Comparison of ENCODE assay signal across 8 cellular contexts in genomic region chr20:2751868-2752630, GRCh38. TPM values are rescaled to one million over a fixed set of nuclear protein-coding genes. Genes with fewer than 3 reads are reported as not detected.
DNase-seq lines count a peak whose midpoint lies in the region; ATAC-seq and TF ChIP-seq lines count a peak whose summit lies in the region.

No MANE protein-coding gene starts in this region.

- intact Hi-C loops in lower lobe of right lung (cut with DNase I): no loop called here
- intact Hi-C loops in testis (cut with DNase I; ENCODE audit: low total_unique reads): no loop called here

- H3K27me3 ChIP-seq in brain microvascular endothelial cell (replicated peaks) (peaks cover 66% of the 10 kb centered on the region), lower lobe of right lung (ENCODE audit: low read depth) (peaks cover 24% of the 10 kb centered on the region), testis (no peaks in the 10 kb centered on the region)

- peaks cover 28% of the 10 kb centered on the region for H3K4me1 ChIP-seq in lower lobe of right lung
- peaks cover 7% of the 10 kb centered on the region for H3K4me1 ChIP-seq in testis

- in situ Hi-C loops in brain microvascular endothelial cell (cut with HindIII; ENCODE audit: low pct_ligation_motif_present, low sequenced_read_pairs): no loop called here

- TF ChIP-seq CTCF in brain microvascular endothelial cell (IDR thresholded peaks at IDR 0.05; ENCODE audit: low read depth, low read length, missing control alignments) (no peak), lower lobe of right lung (IDR thresholded peaks at IDR 0.05) (no peak), testis (IDR thresholded peaks at IDR 0.05) (peak in 1 of 3 experiments; percentile 7)

- no peaks in the 10 kb centered on the region for H3K36me3 ChIP-seq in brain microvascular endothelial cell (replicated peaks)
- H3K36me3 ChIP-seq in lower lobe of right lung: no peaks in the 10 kb centered on the region
- no peaks in the 10 kb centered on the region for H3K36me3 ChIP-seq in testis (ENCODE audit: low read depth, missing control alignments)

- DNase-seq in NCI-H1417 (lab: John Stamatoyannopoulos, UW): peak; percentile 35 to 70 (median 69)
- DNase-seq in NCI-H1417 treated with DMSO at 0.1 percent for 48 hours (lab: John Stamatoyannopoulos, UW): no peak
- DNase-seq in T follicular helper cell (ENCODE audit: low read depth): peak; percentile 37
- DNase-seq in brain microvascular endothelial cell: no peak
- DNase-seq in lower lobe of right lung: peak; percentile 55
- no peak for DNase-seq in testis
- DNase-seq in occipital lobe (lab: John Stamatoyannopoulos, UW): no peak
- DNase-seq in cerebellar cortex (ENCODE audit: low spot score): no peak

- TF ChIP-seq POLR2A in testis (IDR thresholded peaks at IDR 0.05): no peak

- H3K9me3 ChIP-seq in lower lobe of right lung (no peaks in the 10 kb centered on the region), testis (no peaks in the 10 kb centered on the region)

- H3K27ac ChIP-seq in brain microvascular endothelial cell (no peak overlapping the region), lower lobe of right lung (peak overlapping the region; percentile 12), testis (peak overlapping the region; percentile 24 to 51)

- H3K4me3 ChIP-seq in brain microvascular endothelial cell (ENCODE audit: low read depth, low read length) (peak overlapping the region; percentile 32), lower lobe of right lung (peak overlapping the region; percentile 59), testis (peak overlapping the region; percentile 40 to 53)

- ATAC-seq in lower lobe of right lung: peak; percentile 48 to 64

- WGBS in testis, 2 donors: 0% methylated on average over 64 of the region's 100 CpGs; no CpG with 5 or more reads in 1 of the 2 donors

RNA-seq across cellular contexts. Expression of gene CPXM1, which starts 48.4 kb away (rescaled TPM):
- total RNA-seq in lower lobe of right lung (10.2 TPM), testis (1 to 10 TPM; 3.5 to 8.6 TPM), occipital lobe (7.8 TPM)
- polyA plus RNA-seq in testis (ENCODE audit: insufficient read depth, low read depth, low replicate concordance): 25.2 TPM

RNA-seq across cellular contexts. Expression of gene EBF4, which starts 59.5 kb away (rescaled TPM):
- total RNA-seq in lower lobe of right lung (15.3 TPM), testis (10 to 100 TPM in 1 of 2 donors, 1 to 10 TPM in 1; 7.4 to 14.2 TPM), occipital lobe (10.5 TPM)
- 6.1 TPM for polyA plus RNA-seq in testis (ENCODE audit: insufficient read depth, low read depth, low replicate concordance)

Comparison
In these comparisons a context has a peak if more than half of its experiments do, and no peak if none do; other contexts are left out.
1. DNase-seq: peak in NCI-H1417 (3 of 3), T follicular helper cell (single experiment) and lower lobe of right lung (single experiment); none in NCI-H1417 treated with DMSO at 0.1 percent for 48 hours (single experiment), brain microvascular endothelial cell (single experiment), testis (single experiment), occipital lobe (single experiment) and cerebellar cortex (single experiment).
2. Peak in every context shown above with its lines, with median percentiles within 50 percentile points of each other: H3K4me3 ChIP-seq.